In genomic region chr1:201335901-201336300, GRCh38 we compare ENCODE assay signal across 25 cellular contexts. TPM values are rescaled to one million over a fixed set of nuclear protein-coding genes. Genes with fewer than 3 reads are reported as not detected.
"Had no signal": no experiment of that assay in that cellular context is flagged by ENCODE, and none has a peak within 500 bp of the region (broad histone marks: within the 10 kb centered on the region; RNA-seq: fewer than 3 reads in every experiment).

No MANE protein-coding gene starts in this region.

- H3K36me3 ChIP-seq: left ventricle myocardium inferior, neutrophil, thoracic aorta, uterus had no signal

- H3K27me3 ChIP-seq: body of pancreas, dorsolateral prefrontal cortex, uterus had no signal

- H3K4me3 Mint-ChIP-seq: activated naive CD8-positive, alpha-beta T cell; nephron had no signal

- H3K4me3 ChIP-seq: body of pancreas, coronary artery, dorsolateral prefrontal cortex, left ventricle myocardium inferior, thoracic aorta, uterus had no signal

- H3K9me3 Mint-ChIP-seq: nephron had no signal

- H3K27ac Mint-ChIP-seq: activated naive CD8-positive, alpha-beta T cell; nephron; progenitor cell of endocrine pancreas had no signal

- H3K27ac ChIP-seq: body of pancreas, coronary artery, dorsolateral prefrontal cortex, left ventricle myocardium inferior, neutrophil, thoracic aorta, uterus, VCaP had no signal

- H3K9me3 ChIP-seq: body of pancreas, left ventricle myocardium inferior, neutrophil, thoracic aorta, uterus had no signal

- H3K4me1 Mint-ChIP-seq: nephron had no signal

- H3K36me3 Mint-ChIP-seq: activated naive CD8-positive, alpha-beta T cell had no signal

- ATAC-seq: body of pancreas, sciatic nerve had no signal

- H3K4me1 ChIP-seq: body of pancreas, left ventricle myocardium inferior, uterus had no signal

- DNase-seq: activated CD4-positive, alpha-beta T cell treated with anti-CD3 and anti-CD28 coated beads for 4 hours; activated CD4-positive, alpha-beta T cell treated with anti-CD3 and anti-CD28 coated beads, Interleukin-2, amount 50 U/mL, for 4 hours; activated effector memory CD4-positive, alpha-beta T cell treated with Interleukin-2 at 50 U/mL for 16 hours; activated naive CD4-positive, alpha-beta T cell treated with Interleukin-2 at 50 U/mL for 16 hours; anterior cingulate cortex; body of pancreas; cerebellar nuclear complex; dorsolateral prefrontal cortex; effector memory CD4-positive, alpha-beta T cell; erythroblast; foreskin fibroblast; left ventricle myocardium inferior; stimulated activated naive CD4-positive, alpha-beta T cell; uterus had no signal

RNA-seq across cellular contexts. Expression of gene TNNT2, which starts 41.6 kb away (rescaled TPM):
- total RNA-seq: lung microvascular endothelial cell; T-helper 1 cell treated with Interleukin-12 subunit alpha and Interleukin-12 subunit beta and Interleukin-4 antibody, amounts not matched to agents 30 ng/mL and 1 ng/mL, for 36 hours had no signal

RNA-seq across cellular contexts. Expression of gene PKP1, which starts 52.6 kb away (rescaled TPM):
- total RNA-seq: lung microvascular endothelial cell; osteocyte; progenitor cell of endocrine pancreas; T-helper 1 cell treated with Interleukin-12 subunit alpha and Interleukin-12 subunit beta and Interleukin-4 antibody, amounts not matched to agents 30 ng/mL and 1 ng/mL, for 36 hours had no signal
